Comparison of ENCODE assay signal across 15 cellular contexts in genomic region chr11:61630104-61630503, GRCh38. TPM values are rescaled to one million over a fixed set of nuclear protein-coding genes. Genes with fewer than 3 reads are reported as not detected.
DNase-seq lines count a peak whose midpoint lies in the region; FAIRE-seq and TF ChIP-seq lines count a peak whose summit lies in the region.
"Had no signal": no experiment of that assay in that cellular context is flagged by ENCODE, and none has a peak within 500 bp of the region (broad histone marks: within the 10 kb centered on the region; RNA-seq: fewer than 3 reads in every experiment).

No MANE protein-coding gene starts in this region.

- H3K79me1 ChIP-seq in H1 (ENCODE audit: low read depth, low read length): no peaks in the 10 kb centered on the region

- TF ChIP-seq RAD21 in H1 (IDR thresholded peaks at IDR 0.05 in 1 of 2, conservative IDR thresholded peaks at IDR 0.05 in 1 of 2; ENCODE audit: low read depth in 2 of 2, low read length in 2 of 2): no peak

- H3K14ac ChIP-seq in H1 (ENCODE audit: insufficient read length): no peak overlapping the region

- H2AFZ ChIP-seq in H1 (ENCODE audit: low read length): no peak overlapping the region

- POLR2A ChIA-PET in H1 (lab: Charles Lee; ENCODE audit: partially characterized antibody): interaction anchor here (1.0 to 1.2 kb wide), 3 partner anchors 10 to 154 kb away, joined by 3 to 4 read pairs (median 3); no protein-coding TSS in a partner anchor

- H3K4me1 Mint-ChIP-seq in nephron progenitor cell: peaks cover 55% of the 10 kb centered on the region

- no peaks in the 10 kb centered on the region for H4K20me1 ChIP-seq in H1 (replicated peaks in 1 of 2; ENCODE audit: control insufficient read depth in 1 of 2, insufficient read depth in 2 of 2, low read length in 2 of 2)

- H2BK12ac ChIP-seq in H1 (ENCODE audit: low read depth, low read length): peak overlapping the region; percentile 30; the same call in 1 of the 2 replicates

- no peak overlapping the region for H4K5ac ChIP-seq in H1 (ENCODE audit: insufficient read length, low read depth, low read length)

- H3K4ac ChIP-seq in H1 (replicated peaks; ENCODE audit: insufficient read length, low read depth, low read length): no peak overlapping the region

- H2BK5ac ChIP-seq in H1 (ENCODE audit: low read depth, low read length): no peak overlapping the region

- no peak for TF ChIP-seq CTCF in WERI-Rb-1 (IDR thresholded peaks at IDR 0.05; ENCODE audit: low read depth, low read length)
- TF ChIP-seq CTCF in H1 (IDR thresholded peaks at IDR 0.05; ENCODE audit: control extremely low read depth in 1 of 3, insufficient read depth in 1 of 3, low read depth in 1 of 3, low read length in 3 of 3): no peak
- TF ChIP-seq CTCF in nephron progenitor cell (IDR thresholded peaks at IDR 0.05): no peak
- no peak for TF ChIP-seq CTCF in vagina (IDR thresholded peaks at IDR 0.05)

- H3K36me3 Mint-ChIP-seq in nephron progenitor cell (ENCODE audit: low read depth): no peaks in the 10 kb centered on the region
- H3K36me3 Mint-ChIP-seq: CD8-positive, alpha-beta memory T cell had no signal

- no peak overlapping the region for H2BK120ac ChIP-seq in H1 (replicated peaks; ENCODE audit: low read depth, low read length)

- H2BK20ac ChIP-seq in H1 (ENCODE audit: low read length): peak overlapping the region; percentile 86

- CTCF ChIA-PET in H1 (lab: Charles Lee; ENCODE audit: partially characterized antibody): interaction anchor here (0.6 to 21.9 kb wide), 25 partner anchors 8 to 379 kb away, joined by 3 to 335 read pairs (median 10); partner anchors contain the start of genes FADS1 and SYT7

- intact Hi-C loops in vagina (cut with DNase I): loop anchor here (10.0 kb wide), 1 partner anchor 145 kb away; a partner anchor contains a TSS

- H2BK15ac ChIP-seq in H1 (ENCODE audit: low read length): peak overlapping the region; percentile 66; the same call in 1 of the 2 replicates

- H3K18ac ChIP-seq in H1 (ENCODE audit: extremely low read depth, low read length): 0 out of 2 replicates have a peak overlapping the region, but pooled peaks have one; percentile 32

- no peak overlapping the region for H2AK5ac ChIP-seq in H1 (ENCODE audit: low read depth, low read length)

- no peak overlapping the region for H3K9ac ChIP-seq in H1 (replicated peaks in 1 of 4; ENCODE audit: extremely low read depth in 1 of 4, low read depth in 3 of 4, low read length in 3 of 4)
- peak overlapping the region in 2 of 3 donors; percentile 57 to 77 for H3K9ac ChIP-seq in skeletal muscle tissue (ENCODE audit: low read depth in 1 of 3, low read length in 3 of 3)

- no peaks in the 10 kb centered on the region for H3K9me3 ChIP-seq in WERI-Rb-1 (ENCODE audit: severe bottlenecking)
- no peaks in the 10 kb centered on the region for H3K9me3 ChIP-seq in H1 (ENCODE audit: insufficient read depth in 2 of 2, low read depth in 1 of 2, low read length in 1 of 2)
- H3K9me3 ChIP-seq in skeletal muscle tissue (ENCODE audit: control insufficient read depth in 3 of 3, low read length in 3 of 3): no peaks in the 10 kb centered on the region
- H3K9me3 ChIP-seq in vagina: no peaks in the 10 kb centered on the region
- H3K9me3 ChIP-seq: SJSA1 had no signal

- H3K27me3 Mint-ChIP-seq in nephron progenitor cell (ENCODE audit: low read depth, poor library complexity): peaks cover 12% of the 10 kb centered on the region

- H3K4me3 Mint-ChIP-seq in nephron progenitor cell: no peak overlapping the region
- H3K4me3 Mint-ChIP-seq: CD8-positive, alpha-beta memory T cell had no signal

- no peak overlapping the region for H4K91ac ChIP-seq in H1 (replicated peaks; ENCODE audit: insufficient read length, low read length)

- no peak overlapping the region for H3K4me2 ChIP-seq in H1 (ENCODE audit: insufficient read depth in 1 of 2, low read depth in 2 of 2, low read length in 2 of 2)

- no peak overlapping the region for H3K23ac ChIP-seq in H1 (ENCODE audit: insufficient read length)

- 82% methylated on average over 11 of the region's 11 CpGs; no CpG with 5 or more reads in 1 of the 2 experiments for WGBS in H1 (ENCODE audit: extremely low coverage in 1 of 2, insufficient coverage in 1 of 2, insufficient read length in 1 of 2, insufficient replicate concordance in 2 of 2, low coverage in 1 of 2, low lambda C conversion rate in 2 of 2, missing lambda C conversion rate in 1 of 2), 2 experiments

- H3K79me2 ChIP-seq in H1 (ENCODE audit: control insufficient read depth in 1 of 2, insufficient read depth in 2 of 2, low read length in 2 of 2): no peaks in the 10 kb centered on the region

- no peak for FAIRE-seq in H1 (lab: Jason Lieb, UNC)
- no peak for FAIRE-seq in H54 (lab: Jason Lieb, UNC)

- 0 out of 2 replicates have a peak, but pooled peaks cover 2% of the 10 kb centered on the region for H3K23me2 ChIP-seq in H1 (ENCODE audit: low read depth, low read length)

- no peaks in the 10 kb centered on the region for H3K9me3 Mint-ChIP-seq in nephron progenitor cell
- H3K9me3 Mint-ChIP-seq: CD8-positive, alpha-beta memory T cell had no signal

- H3K36me3 ChIP-seq in WERI-Rb-1: no peaks in the 10 kb centered on the region
- H3K36me3 ChIP-seq in H1 (ENCODE audit: control insufficient read depth in 2 of 4, insufficient read depth in 4 of 4, low read length in 3 of 4): no peaks in the 10 kb centered on the region
- H3K36me3 ChIP-seq in skeletal muscle tissue (ENCODE audit: control insufficient read depth in 3 of 3, insufficient read depth in 3 of 3, low read length in 3 of 3): no peaks in the 10 kb centered on the region
- no peaks in the 10 kb centered on the region for H3K36me3 ChIP-seq in vagina
- H3K36me3 ChIP-seq: SJSA1 had no signal

- H3K27ac ChIP-seq in WERI-Rb-1 (peak overlapping the region; percentile 0; the same call in 1 of the 2 replicates), H1 (ENCODE audit: low read depth, low read length) (no peak overlapping the region), skeletal muscle tissue (ENCODE audit: low read depth, low read length) (no peak overlapping the region), vagina (no peak overlapping the region)
- H3K27ac ChIP-seq: SJSA1 had no signal

- no peak for DNase-seq in WERI-Rb-1
- no peak for DNase-seq in H1 (ENCODE audit: low read depth in 1 of 2, low spot score in 2 of 2)
- DNase-seq in nephron progenitor cell: no peak
- DNase-seq in H54 (ENCODE audit: insufficient read length, low spot score): no peak
- DNase-seq in NCI-H128 (lab: John Stamatoyannopoulos, UW; ENCODE audit: unreplicated experiment): no peak
- DNase-seq in vagina (ENCODE audit: extremely low spot score in 2 of 2): no peak
- DNase-seq: CD8-positive, alpha-beta memory T cell; MV-4-11; NCI-H1436; NCI-H2081; NCI-H226; NCI-H526; NK-92 treated with Interleukin-12 subunit alpha and Interleukin-12 subunit beta, amount 100 ng/mL, for 24 hours had no signal

- H3K4me1 ChIP-seq in H1 (replicated peaks in 1 of 4; ENCODE audit: control insufficient read depth in 3 of 4, insufficient read depth in 4 of 4, low read length in 3 of 4) (peaks cover 5 to 25% (median 17%) of the 10 kb centered on the region in 4 experiments), skeletal muscle tissue (ENCODE audit: control insufficient read depth in 3 of 3, insufficient read depth in 3 of 3, low read length in 3 of 3) (peaks cover 18 to 43% (median 36%) of the 10 kb centered on the region in 3 donors), vagina (peaks cover 11% of the 10 kb centered on the region)
- H3K4me1 ChIP-seq: SJSA1 had no signal

- H4K8ac ChIP-seq in H1 (ENCODE audit: extremely low read depth, insufficient read depth, low read length): no peak overlapping the region

- H3K27me3 ChIP-seq in WERI-Rb-1 (ENCODE audit: insufficient read depth, low read depth, severe bottlenecking): no peaks in the 10 kb centered on the region
- H3K27me3 ChIP-seq in H1 (replicated peaks in 1 of 4; ENCODE audit: control insufficient read depth in 3 of 4, extremely low read depth in 1 of 4, insufficient read depth in 3 of 4, low read length in 3 of 4): no peaks in the 10 kb centered on the region
- H3K27me3 ChIP-seq in skeletal muscle tissue (ENCODE audit: control insufficient read depth in 3 of 3, insufficient read depth in 3 of 3, low read length in 3 of 3): no peaks in the 10 kb centered on the region
- H3K27me3 ChIP-seq in vagina: no peaks in the 10 kb centered on the region

- H3K4me3 ChIP-seq in WERI-Rb-1 (ENCODE audit: low read depth, low read length) (no peak overlapping the region), H1 (ENCODE audit: extremely low read depth in 1 of 4, insufficient read depth in 2 of 4, low read depth in 3 of 4, low read length in 4 of 4) (no peak overlapping the region), skeletal muscle tissue (ENCODE audit: low read length in 3 of 3) (peak overlapping the region in 1 of 3 donors; percentile 45), vagina (no peak overlapping the region)
- H3K4me3 ChIP-seq: SJSA1 had no signal

- H3K27ac Mint-ChIP-seq in nephron progenitor cell: peak overlapping the region; percentile 53
- H3K27ac Mint-ChIP-seq: CD8-positive, alpha-beta memory T cell had no signal

- TF ChIP-seq EP300 in H1 (IDR thresholded peaks at IDR 0.05; ENCODE audit: borderline replicate concordance in 1 of 2, low read depth in 2 of 2, low read length in 2 of 2): no peak

- no peak overlapping the region for H3K56ac ChIP-seq in H1 (replicated peaks; ENCODE audit: insufficient read length, low read depth, low read length)

- TF ChIP-seq POLR2A in H1 (IDR thresholded peaks at IDR 0.05; ENCODE audit: control extremely low read depth in 1 of 2, low read depth in 2 of 2, low read length in 2 of 2): no peak
- TF ChIP-seq POLR2A in H54 (IDR thresholded peaks at IDR 0.05; ENCODE audit: low read depth, low read length): no peak
- no peak for TF ChIP-seq POLR2A in vagina (IDR thresholded peaks at IDR 0.05)

RNA-seq across cellular contexts. Expression of gene SYT7, which starts 49.2 kb away (rescaled TPM):
- total RNA-seq in H1 (2021; fragmentation: NEBNext Ultra II Directional; extraction: Animal tissue kit (Norgen Biotek cat#: 25700)): 10.5 and 10.6 TPM in 2 replicates
- polyA plus RNA-seq in H1 (2011; rRNA removed): 9.6 and 14.4 TPM in 2 replicates
- 9.2 TPM for polyA plus RNA-seq in H1 (2011; cell fraction: cytosol; rRNA removed)
- polyA plus RNA-seq in H1 (2011; cell fraction: nucleus; rRNA removed): 23.5 TPM
- polyA plus RNA-seq in H1 (2012, experiment 1 of 2): 9.2 to 16.6 TPM (median 13.7 TPM) in 4 replicates
- polyA plus RNA-seq in H1 (2012, experiment 2 of 2): 7.6 TPM
- 10.6 TPM for polyA plus RNA-seq in H1 (2013, experiment 1 of 2)
- polyA plus RNA-seq in H1 (2013, experiment 2 of 2): 10.5 TPM
- 5.7 and 8.6 TPM in 2 replicates for polyA minus RNA-seq in H1 (2011; rRNA and poly(A)+ RNA removed)
- polyA minus RNA-seq in H1 (2011; cell fraction: cytosol; rRNA and poly(A)+ RNA removed): 8.2 TPM
- polyA minus RNA-seq in H1 (2011; cell fraction: nucleus; rRNA and poly(A)+ RNA removed): 6.4 TPM
- total RNA-seq in skeletal muscle tissue (1.6 TPM), vagina (3.4 TPM)
- total RNA-seq: CD8-positive, alpha-beta memory T cell; SJSA1 had no signal
- polyA plus RNA-seq: CD8-positive, alpha-beta memory T cell had no signal

RNA-seq across cellular contexts. Expression of gene DAGLA, which starts 50.1 kb away (rescaled TPM):
- total RNA-seq in H1 (2021; fragmentation: NEBNext Ultra II Directional; extraction: Animal tissue kit (Norgen Biotek cat#: 25700)): 6.4 and 6.6 TPM in 2 replicates
- polyA plus RNA-seq in H1 (2011; rRNA removed): 3.6 and 5.3 TPM in 2 replicates
- 2.8 TPM for polyA plus RNA-seq in H1 (2011; cell fraction: cytosol; rRNA removed)
- 10.3 TPM for polyA plus RNA-seq in H1 (2011; cell fraction: nucleus; rRNA removed)
- polyA plus RNA-seq in H1 (2012, experiment 1 of 2): 3.3 to 5.4 TPM (median 4.5 TPM) in 4 replicates
- 3.2 TPM for polyA plus RNA-seq in H1 (2012, experiment 2 of 2)
- 4.8 TPM for polyA plus RNA-seq in H1 (2013, experiment 1 of 2)
- polyA plus RNA-seq in H1 (2013, experiment 2 of 2): 5.2 TPM
- 4.6 and 5.2 TPM in 2 replicates for polyA minus RNA-seq in H1 (2011; rRNA and poly(A)+ RNA removed)
- 3.5 TPM for polyA minus RNA-seq in H1 (2011; cell fraction: cytosol; rRNA and poly(A)+ RNA removed)
- 8.3 TPM for polyA minus RNA-seq in H1 (2011; cell fraction: nucleus; rRNA and poly(A)+ RNA removed)
- 1.0 TPM for total RNA-seq in skeletal muscle tissue
- total RNA-seq in vagina: 1.5 TPM
- polyA plus RNA-seq: CD8-positive, alpha-beta memory T cell had no signal

Comparison
In these comparisons a context has a peak if more than half of its experiments do, and no peak if none do; other contexts are left out.
1. H3K9ac ChIP-seq: peak in skeletal muscle tissue (2 of 3); none in H1 (0 of 4).